ENCODE assay signal across 9 cellular contexts in the genomic region with DNA sequence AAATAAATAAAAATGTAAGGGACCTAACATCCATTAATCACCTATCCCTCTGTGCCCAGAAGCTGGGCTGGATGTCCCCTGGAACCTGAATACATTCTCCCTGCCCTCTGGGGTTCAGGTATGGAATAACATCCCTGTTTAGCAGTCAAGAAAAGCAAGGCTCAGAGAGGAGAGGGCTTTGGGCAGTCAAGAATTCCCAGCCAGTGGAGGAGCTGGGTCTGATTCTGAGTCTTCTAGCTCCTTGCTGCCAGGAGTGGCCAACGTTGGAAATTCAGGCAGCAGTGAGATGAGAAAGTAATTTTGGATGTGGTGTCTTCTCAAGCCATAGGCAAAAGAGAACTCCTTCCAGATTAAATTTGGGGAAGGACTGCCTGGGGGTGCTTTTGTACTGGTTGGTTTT. TPM values are rescaled to one million over a fixed set of nuclear protein-coding genes. Genes with fewer than 3 reads are reported as not detected.
DNase-seq lines count a peak whose midpoint lies in the region; ATAC-seq and TF ChIP-seq lines count a peak whose summit lies in the region.
"Had no signal": no experiment of that assay in that cellular context is flagged by ENCODE, and none has a peak within 500 bp of the region (broad histone marks: within the 10 kb centered on the region; RNA-seq: fewer than 3 reads in every experiment).

No MANE protein-coding gene starts in this region.

- H3K4me3 Mint-ChIP-seq in brain = peak overlapping the region in 3 of 5 experiments; percentile 38 to 58 (median 48)
- H3K4me3 Mint-ChIP-seq: natural killer cell had no signal

- no peaks in the 10 kb centered on the region for H3K79me1 ChIP-seq in mesenchymal stem cell (replicated peaks; ENCODE audit: low read length, poor library complexity, severe bottlenecking)

- DNase-seq in Daoy (ENCODE audit: low read depth) = peak; percentile 46
- DNase-seq in LNCaP clone FGC (ENCODE audit: low read depth) = no peak
- DNase-seq in mesenchymal stem cell = peak; percentile 62
- DNase-seq in spleen = no peak
- no peak for DNase-seq in stimulated activated CD4-positive, alpha-beta T cell treated with anti-CD3 and anti-CD28 coated beads, Interleukin-4, amount 100 ng/mL, for 1 hour
- DNase-seq: natural killer cell had no signal

- H3K4me1 Mint-ChIP-seq in brain = peaks cover 28% of the 10 kb centered on the region

- H3K9ac ChIP-seq in mesenchymal stem cell (ENCODE audit: low read length) = no peak overlapping the region

- no peak overlapping the region for H3K4me2 ChIP-seq in mesenchymal stem cell (ENCODE audit: low read length, poor library complexity, severe bottlenecking)

- H3K36me3 ChIP-seq in mesenchymal stem cell (ENCODE audit: control insufficient read depth in 1 of 2, insufficient read depth in 2 of 2, low read depth in 1 of 2, low read length in 2 of 2) = no peaks in the 10 kb centered on the region
- no peaks in the 10 kb centered on the region for H3K36me3 ChIP-seq in spleen

- no peak overlapping the region for H2AK5ac ChIP-seq in mesenchymal stem cell (ENCODE audit: low read length, severe bottlenecking)

- TF ChIP-seq CTCF in LNCaP clone FGC (IDR thresholded peaks at IDR 0.05; ENCODE audit: control insufficient read depth, extremely low read depth, insufficient read depth) (peak; percentile 31), brain (conservative IDR thresholded peaks at IDR 0.05) (peak; percentile 36 to 69), spleen (IDR thresholded peaks at IDR 0.05 in 8 of 11, conservative IDR thresholded peaks at IDR 0.05 in 3 of 11) (peak in 2 of 11 experiments; percentile 5 to 11)

- no peaks in the 10 kb centered on the region for H3K9me3 ChIP-seq in mesenchymal stem cell (ENCODE audit: control insufficient read depth, low read length)
- no peaks in the 10 kb centered on the region for H3K9me3 ChIP-seq in spleen

- H3K14ac ChIP-seq in mesenchymal stem cell (ENCODE audit: low read length in 2 of 2) = no peak overlapping the region

- H3K9me3 Mint-ChIP-seq in brain = peaks cover 9 to 19% (median 16%) of the 10 kb centered on the region in 5 experiments
- H3K9me3 Mint-ChIP-seq: natural killer cell had no signal

- no peak overlapping the region for H3K18ac ChIP-seq in mesenchymal stem cell (ENCODE audit: low read depth in 1 of 2, low read length in 2 of 2)

- ATAC-seq in GM21423 (IDR thresholded peaks at IDR 0.05; ENCODE audit: unreplicated experiment) (no peak), HG02588 (IDR thresholded peaks at IDR 0.05; ENCODE audit: unreplicated experiment) (no peak)
- ATAC-seq: natural killer cell had no signal

- H4K91ac ChIP-seq in mesenchymal stem cell (ENCODE audit: low read length) = no peak overlapping the region

- H3K4me1 ChIP-seq in mesenchymal stem cell (ENCODE audit: control insufficient read depth, insufficient read depth, low read depth, low read length) (peaks cover 12% of the 10 kb centered on the region), spleen (peaks cover 13 to 48% (median 23%) of the 10 kb centered on the region in 6 donors)

- peaks cover 79% of the 10 kb centered on the region for H3K27me3 Mint-ChIP-seq in brain

- intact Hi-C loops in spleen (cut with DNase I; ENCODE audit: low total_unique reads) = no loop called here

- H3K36me3 Mint-ChIP-seq in brain = no peaks in the 10 kb centered on the region
- H3K36me3 Mint-ChIP-seq: natural killer cell had no signal

- TF ChIP-seq POLR2A in spleen (IDR thresholded peaks at IDR 0.05) = no peak

- H2BK15ac ChIP-seq in mesenchymal stem cell (ENCODE audit: low read depth, poor library complexity, severe bottlenecking) = no peak overlapping the region

- no peak overlapping the region for H3K4ac ChIP-seq in mesenchymal stem cell (ENCODE audit: low read depth in 1 of 2, low read length in 2 of 2)

- H4K8ac ChIP-seq in mesenchymal stem cell (ENCODE audit: low read length) = no peak overlapping the region

- no peak overlapping the region for H3K27ac Mint-ChIP-seq in brain
- H3K27ac Mint-ChIP-seq: natural killer cell had no signal

- no peak overlapping the region for H2BK12ac ChIP-seq in mesenchymal stem cell (ENCODE audit: low read length in 2 of 2)

- 0% methylated on average over 1 of the region's 1 CpG for WGBS in mesenchymal stem cell
- 0 to 3% (median 0%) methylated on average over 1 of the region's 1 CpG for WGBS in spleen, 5 donors

- H3K27me3 ChIP-seq in mesenchymal stem cell (ENCODE audit: control insufficient read depth in 1 of 2, insufficient read depth in 1 of 2, low read length in 2 of 2) = peaks cover 64 to 71% of the 10 kb centered on the region in 2 experiments
- H3K27me3 ChIP-seq in spleen (replicated peaks in 1 of 7) = peaks cover 2 to 74% (median 43%) of the 10 kb centered on the region in 7 donors

- H2BK5ac ChIP-seq in mesenchymal stem cell (ENCODE audit: low read depth, low read length, poor library complexity, severe bottlenecking) = no peak overlapping the region

- no peak overlapping the region for H2BK120ac ChIP-seq in mesenchymal stem cell (ENCODE audit: low read depth, low read length)

- no peak overlapping the region for H3K27ac ChIP-seq in mesenchymal stem cell (ENCODE audit: low read length, poor library complexity, severe bottlenecking)
- H3K27ac ChIP-seq in spleen = no peak overlapping the region

- H3K4me3 ChIP-seq in LNCaP clone FGC (ENCODE audit: low read depth, low read length) = no peak overlapping the region
- no peak overlapping the region for H3K4me3 ChIP-seq in mesenchymal stem cell (ENCODE audit: insufficient read depth in 1 of 2, low read depth in 1 of 2, low read length in 2 of 2)
- H3K4me3 ChIP-seq in spleen = no peak overlapping the region

- no peak overlapping the region for H3K23ac ChIP-seq in mesenchymal stem cell (ENCODE audit: low read length in 2 of 2)

- no peak overlapping the region for H2AFZ ChIP-seq in mesenchymal stem cell (ENCODE audit: low read depth, low read length)

RNA-seq across cellular contexts. Expression of gene ZNFX1, which starts 42.6 kb away (rescaled TPM):
- total RNA-seq in Daoy (2014; rRNA removed; shearing (Covaris generic)) = 13.5 and 15.5 TPM in 2 replicates
- polyA plus RNA-seq in brain (ENCODE audit: insufficient read depth, low read depth, low replicate concordance) = 23.5 TPM
- 13.4 TPM for polyA plus RNA-seq in mesenchymal stem cell (2013, experiment 1 of 2)
- polyA plus RNA-seq in mesenchymal stem cell (2013, experiment 2 of 2) = 12.3 TPM
- total RNA-seq in spleen = 10 to 100 TPM; 48.0 to 68.9 (median 54.9) TPM
- polyA plus RNA-seq in spleen = 10 to 100 TPM in 1 of 3 donors, 1 to 10 TPM in 2; 5.8 to 11.9 (median 6.6) TPM

Comparison
In these comparisons a context has a peak if more than half of its experiments do, and no peak if none do; other contexts are left out.
1. DNase-seq: peak in Daoy (single experiment) and mesenchymal stem cell (single experiment); none in LNCaP clone FGC (single experiment), spleen (single experiment) and stimulated activated CD4-positive, alpha-beta T cell treated with anti-CD3 and anti-CD28 coated beads, Interleukin-4, amount 100 ng/mL, for 1 hour (single experiment).